In genomic region chr5:118070041-118070440, GRCh38 we compare ENCODE assay signal across 17 cellular contexts.
DNase-seq lines count a peak whose midpoint lies in the region; FAIRE-seq and TF ChIP-seq lines count a peak whose summit lies in the region.
"Had no signal": no experiment of that assay in that cellular context is flagged by ENCODE, and none has a peak within 500 bp of the region (broad histone marks: within the 10 kb centered on the region; RNA-seq: fewer than 3 reads in every experiment).

No MANE protein-coding gene starts in this region.

- H3K36me3 ChIP-seq in endodermal cell (ENCODE audit: control insufficient read depth, insufficient read depth, low read length) (no peaks in the 10 kb centered on the region), esophagus muscularis mucosa (no peaks in the 10 kb centered on the region), H7 (replicated peaks; ENCODE audit: control insufficient read depth, insufficient read depth, low read length) (no peaks in the 10 kb centered on the region)
- H3K36me3 ChIP-seq: BLaER1 treated with 17β-estradiol and CSF1 and Interleukin-3, amounts not matched to agents 10 nM and 100 nM had no signal

- peaks cover 28% of the 10 kb centered on the region for H3K4me1 Mint-ChIP-seq in endodermal cell
- H3K4me1 Mint-ChIP-seq: B cell; CD4-positive, CD25-positive, alpha-beta regulatory T cell; CD8-positive, alpha-beta memory T cell; H9 had no signal

- no peak overlapping the region for H3K27ac Mint-ChIP-seq in endodermal cell
- H3K27ac Mint-ChIP-seq: B cell; CD4-positive, CD25-positive, alpha-beta regulatory T cell; CD8-positive, alpha-beta memory T cell; H9 had no signal

- H3K4me1 ChIP-seq in endodermal cell (ENCODE audit: control insufficient read depth, insufficient read depth, low read length) (peaks cover 8% of the 10 kb centered on the region), esophagus muscularis mucosa (no peaks in the 10 kb centered on the region)
- H3K4me1 ChIP-seq: BLaER1 treated with 17β-estradiol and CSF1 and Interleukin-3, amounts not matched to agents 10 nM and 100 nM had no signal

- no peak for TF ChIP-seq POLR2A in esophagus muscularis mucosa (IDR thresholded peaks at IDR 0.05; ENCODE audit: low read depth)

- TF ChIP-seq CTCF in D721Med (IDR thresholded peaks at IDR 0.05; ENCODE audit: insufficient read depth, missing control alignments) (peak; percentile 12), endodermal cell (conservative IDR thresholded peaks at IDR 0.05) (peak; percentile 37), esophagus muscularis mucosa (IDR thresholded peaks at IDR 0.05) (no peak)

- H3K9ac ChIP-seq in endodermal cell (ENCODE audit: extremely low read depth, low read length, poor library complexity, severe bottlenecking) = no peak overlapping the region
- H3K9ac ChIP-seq: BLaER1 treated with 17β-estradiol and CSF1 and Interleukin-3, amounts not matched to agents 10 nM and 100 nM had no signal

- no peaks in the 10 kb centered on the region for H3K36me3 Mint-ChIP-seq in endodermal cell (ENCODE audit: low read depth)
- H3K36me3 Mint-ChIP-seq: CD4-positive, CD25-positive, alpha-beta regulatory T cell; CD8-positive, alpha-beta memory T cell had no signal

- H3K27ac ChIP-seq in endodermal cell (ENCODE audit: low read depth, low read length) (no peak overlapping the region), esophagus muscularis mucosa (replicated peaks in 1 of 4) (no peak overlapping the region)
- H3K27ac ChIP-seq: BLaER1 treated with 17β-estradiol and CSF1 and Interleukin-3, amounts not matched to agents 10 nM and 100 nM had no signal

- peak; percentile 94 for FAIRE-seq in D721Med (lab: Jason Lieb, UNC)

- DNase-seq in D721Med (ENCODE audit: insufficient read length, low spot score) (no peak), NCI-H82 (lab: John Stamatoyannopoulos, UW) (peak; percentile 78), endodermal cell (peak; percentile 57), NOMO-1 treated with dmso at 0.1 percent for 144 hours (lab: John Stamatoyannopoulos, UW; ENCODE audit: unreplicated experiment) (no peak), esophagus muscularis mucosa (ENCODE audit: extremely low spot score) (no peak), retina (no peak), H7 (no peak)
- DNase-seq: CD4-positive, CD25-positive, alpha-beta regulatory T cell; CD8-positive, alpha-beta memory T cell; COR-L47; DMS153; DMS79; GF-D8; GOT3; H9 had no signal

- H3K4me3 ChIP-seq in endodermal cell (ENCODE audit: low read length) = no peak overlapping the region
- no peak overlapping the region for H3K4me3 ChIP-seq in esophagus muscularis mucosa
- H3K4me3 ChIP-seq in H7 (ENCODE audit: insufficient read depth, low read depth, low read length) = no peak overlapping the region
- H3K4me3 ChIP-seq: BLaER1 treated with 17β-estradiol and CSF1 and Interleukin-3, amounts not matched to agents 10 nM and 100 nM had no signal

- no peaks in the 10 kb centered on the region for H3K9me3 Mint-ChIP-seq in endodermal cell
- H3K9me3 Mint-ChIP-seq: H9 had no signal

- WGBS in endodermal cell (ENCODE audit: insufficient coverage in 1 of 2, insufficient read length in 1 of 2), 2 experiments = 65 to 100% methylated on average over 1 to 2 of the region's 2 CpGs
- WGBS in esophagus muscularis mucosa = 94% methylated on average over 2 of the region's 2 CpGs

- H3K4me3 Mint-ChIP-seq in endodermal cell = no peak overlapping the region
- H3K4me3 Mint-ChIP-seq: B cell; CD4-positive, CD25-positive, alpha-beta regulatory T cell; CD8-positive, alpha-beta memory T cell; H9 had no signal

- H3K27me3 Mint-ChIP-seq in endodermal cell (ENCODE audit: insufficient read depth) = peaks cover 24% of the 10 kb centered on the region
- H3K27me3 Mint-ChIP-seq: B cell; CD4-positive, CD25-positive, alpha-beta regulatory T cell; CD8-positive, alpha-beta memory T cell had no signal

- no peaks in the 10 kb centered on the region for H3K9me3 ChIP-seq in endodermal cell (ENCODE audit: control insufficient read depth, low read length)
- H3K9me3 ChIP-seq in esophagus muscularis mucosa = no peaks in the 10 kb centered on the region
- H3K9me3 ChIP-seq: BLaER1 treated with 17β-estradiol and CSF1 and Interleukin-3, amounts not matched to agents 10 nM and 100 nM had no signal

- no peak for TF ChIP-seq EP300 in esophagus muscularis mucosa (IDR thresholded peaks at IDR 0.05)

- H3K27me3 ChIP-seq in endodermal cell (ENCODE audit: control insufficient read depth, insufficient read depth, low read length, poor library complexity, severe bottlenecking) = peaks cover 44% of the 10 kb centered on the region
- no peaks in the 10 kb centered on the region for H3K27me3 ChIP-seq in esophagus muscularis mucosa
- H3K27me3 ChIP-seq in H7 (ENCODE audit: control insufficient read depth, insufficient read depth, low read length) = no peaks in the 10 kb centered on the region
- H3K27me3 ChIP-seq: BLaER1 treated with 17β-estradiol and CSF1 and Interleukin-3, amounts not matched to agents 10 nM and 100 nM had no signal

- intact Hi-C loops in esophagus muscularis mucosa (cut with DNase I) = no loop called here

Comparison
In these comparisons a context has a peak if more than half of its experiments do, and no peak if none do; other contexts are left out.
1. DNase-seq: peak in NCI-H82 (single experiment) and endodermal cell (single experiment); none in D721Med (single experiment), NOMO-1 treated with dmso at 0.1 percent for 144 hours (single experiment), esophagus muscularis mucosa (single experiment), retina (single experiment) and H7 (single experiment).
2. CTCF ChIP-seq: peak in D721Med (single experiment) and endodermal cell (single experiment); none in esophagus muscularis mucosa (0 of 3).